23 cellular contexts compared by ENCODE assay signal in genomic region chr18:9997711-9998110, GRCh38.
A peak's percentile ranks its signal among the peaks of the same experiment; 100 is the strongest.
DNase-seq lines count a peak whose midpoint lies in the region; ATAC-seq, FAIRE-seq and TF ChIP-seq lines count a peak whose summit lies in the region.
"Had no signal": no experiment of that assay in that cellular context is flagged by ENCODE, and none has a peak within 500 bp of the region (broad histone marks: within the 10 kb centered on the region; RNA-seq: fewer than 3 reads in every experiment).

No MANE protein-coding gene starts in this region.

- TF ChIP-seq CTCF in K562 (IDR thresholded peaks at IDR 0.05 in 2 of 3, conservative IDR thresholded peaks at IDR 0.05 in 1 of 3; ENCODE audit: insufficient read depth in 2 of 3, low read depth in 1 of 3, low read length in 3 of 3) = no peak

- H3K27me3 ChIP-seq in K562 (ENCODE audit: control insufficient read depth in 2 of 2, insufficient read depth in 2 of 2, low read length in 2 of 2) = peaks cover 12 to 31% of the 10 kb centered on the region in 2 experiments; a peak in 4 of 5 replicates
- H3K27me3 ChIP-seq in mesenchymal stem cell (ENCODE audit: control insufficient read depth in 1 of 2, insufficient read depth in 1 of 2, low read length in 2 of 2) = no peaks in the 10 kb centered on the region
- no peaks in the 10 kb centered on the region for H3K27me3 ChIP-seq in neuronal stem cell (ENCODE audit: control insufficient read depth in 3 of 3, insufficient read depth in 3 of 3, low read depth in 1 of 3, low read length in 3 of 3)
- H3K27me3 ChIP-seq: BE2C; BLaER1 treated with 17β-estradiol and CSF1 and Interleukin-3, amounts not matched to agents 10 nM and 100 nM had no signal

- H2BK120ac ChIP-seq in mesenchymal stem cell (ENCODE audit: low read depth, low read length) (no peak overlapping the region), neuronal stem cell (ENCODE audit: low read depth, low read length) (no peak overlapping the region)

- H3K14ac ChIP-seq in mesenchymal stem cell (ENCODE audit: low read length in 2 of 2) (no peak overlapping the region), neuronal stem cell (ENCODE audit: low read length) (no peak overlapping the region)

- peak overlapping the region; percentile 19 for H4K8ac ChIP-seq in mesenchymal stem cell (ENCODE audit: low read length)
- no peak overlapping the region for H4K8ac ChIP-seq in neuronal stem cell (ENCODE audit: low read depth, low read length)

- H3K4ac ChIP-seq in mesenchymal stem cell (ENCODE audit: low read depth in 1 of 2, low read length in 2 of 2) = no peak overlapping the region
- H3K4ac ChIP-seq in neuronal stem cell (ENCODE audit: low read length) = no peak overlapping the region

- H4K91ac ChIP-seq in mesenchymal stem cell (ENCODE audit: low read length) (peak overlapping the region; percentile 2), neuronal stem cell (ENCODE audit: low read depth, low read length, poor library complexity) (no peak overlapping the region)

- H3K18ac ChIP-seq in mesenchymal stem cell (ENCODE audit: low read depth in 1 of 2, low read length in 2 of 2) = no peak overlapping the region
- no peak overlapping the region for H3K18ac ChIP-seq in neuronal stem cell (ENCODE audit: low read length)

- H3K4me2 ChIP-seq in K562 (ENCODE audit: insufficient read depth, low read length) (no peak overlapping the region), mesenchymal stem cell (ENCODE audit: low read length, poor library complexity, severe bottlenecking) (no peak overlapping the region), neuronal stem cell (ENCODE audit: insufficient read depth, low read length, poor library complexity, severe bottlenecking) (no peak overlapping the region)
- H3K4me2 ChIP-seq: BLaER1 treated with 17β-estradiol and CSF1 and Interleukin-3, amounts not matched to agents 10 nM and 100 nM had no signal

- CTCF ChIA-PET in K562 (lab: Yijun Ruan, JAX; ENCODE audit: low intra/inter-chr PET ratio) = no interaction called here

- POLR2A ChIA-PET in K562 (lab: Yijun Ruan, JAX) = no interaction called here

- H3K4me3 ChIP-seq in K562 = no peak overlapping the region
- H3K4me3 ChIP-seq in mesenchymal stem cell (ENCODE audit: insufficient read depth in 1 of 2, low read depth in 1 of 2, low read length in 2 of 2) = no peak overlapping the region
- no peak overlapping the region for H3K4me3 ChIP-seq in neuronal stem cell (ENCODE audit: low read length in 2 of 2)
- H3K4me3 ChIP-seq: BLaER1 treated with 17β-estradiol and CSF1 and Interleukin-3, amounts not matched to agents 10 nM and 100 nM; GM12878 had no signal

- H3K23ac ChIP-seq in mesenchymal stem cell (ENCODE audit: low read length in 2 of 2) (no peak overlapping the region), neuronal stem cell (ENCODE audit: low read depth, low read length, poor library complexity) (no peak overlapping the region)

- H3K79me1 ChIP-seq in mesenchymal stem cell (replicated peaks; ENCODE audit: low read length, poor library complexity, severe bottlenecking) (no peaks in the 10 kb centered on the region), neuronal stem cell (ENCODE audit: low read depth, low read length) (no peaks in the 10 kb centered on the region)

- H3K36me3 ChIP-seq in K562 (ENCODE audit: control insufficient read depth, insufficient read depth, low read length) = no peaks in the 10 kb centered on the region
- no peaks in the 10 kb centered on the region for H3K36me3 ChIP-seq in mesenchymal stem cell (ENCODE audit: control insufficient read depth in 1 of 2, insufficient read depth in 2 of 2, low read depth in 1 of 2, low read length in 2 of 2)
- no peaks in the 10 kb centered on the region for H3K36me3 ChIP-seq in neuronal stem cell (replicated peaks in 1 of 2; ENCODE audit: control insufficient read depth in 2 of 2, insufficient read depth in 2 of 2, low read length in 2 of 2)
- H3K36me3 ChIP-seq: BE2C had no signal

- intact Hi-C loops in K562 (cut with micrococcal nuclease) = no loop called here

- no peak overlapping the region for H2BK15ac ChIP-seq in mesenchymal stem cell (ENCODE audit: low read depth, poor library complexity, severe bottlenecking)
- H2BK15ac ChIP-seq in neuronal stem cell (ENCODE audit: low read length) = no peak overlapping the region

- H3K9ac ChIP-seq in K562 (ENCODE audit: insufficient read depth in 1 of 2, low read depth in 2 of 2, low read length in 2 of 2) (no peak overlapping the region), mesenchymal stem cell (ENCODE audit: low read length) (no peak overlapping the region), neuronal stem cell (ENCODE audit: low read depth, low read length, poor library complexity) (peak overlapping the region; percentile 64)
- H3K9ac ChIP-seq: BLaER1 treated with 17β-estradiol and CSF1 and Interleukin-3, amounts not matched to agents 10 nM and 100 nM had no signal

- ATAC-seq in K562 = no peak
- ATAC-seq: CD8-positive, alpha-beta T cell; GM12878 had no signal

- DNase-seq in K562 (ENCODE audit: extremely low read depth in 1 of 4, low spot score in 3 of 4) (no peak), mesenchymal stem cell (no peak), neuronal stem cell (ENCODE audit: low spot score) (no peak), SHP77 (lab: John Stamatoyannopoulos, UW) (no peak), HUDEP-2 (lab: John Stamatoyannopoulos, UW; ENCODE audit: unreplicated experiment in 76 of 76) (no peak), HK-2 (ENCODE audit: unreplicated experiment) (no peak)
- DNase-seq: 8988T; ACHN; BE2C; Caco-2; Calu3; CD4-positive, alpha-beta T cell; CD8-positive, alpha-beta T cell; DMS79 treated with DMSO at 0.1 percent for 48 hours; GF-D8 had no signal

- no peaks in the 10 kb centered on the region for H3K9me1 ChIP-seq in K562 (ENCODE audit: control insufficient read depth, insufficient read depth, low read length)

- in situ Hi-C loops in K562 (cut with MboI) = no loop called here

- H3K79me2 ChIP-seq in K562 (ENCODE audit: control insufficient read depth, insufficient read depth, low read length) = no peaks in the 10 kb centered on the region

- no TSS peak for BruUV-seq in K562 (replicated peaks; lab: Mats Ljungman, UMichigan)

- TF ChIP-seq RAD21 in K562 (CRISPR knock-in tag; conservative IDR thresholded peaks at IDR 0.05 in 1 of 2, IDR thresholded peaks at IDR 0.05 in 1 of 2) = no peak

- peak overlapping the region in 1 of 2 experiments; percentile 74 for H2BK12ac ChIP-seq in mesenchymal stem cell (ENCODE audit: low read length in 2 of 2)
- no peak overlapping the region for H2BK12ac ChIP-seq in neuronal stem cell (ENCODE audit: low read length)

- H2AFZ ChIP-seq in K562 (ENCODE audit: low read depth, low read length) (no peak overlapping the region), mesenchymal stem cell (ENCODE audit: low read depth, low read length) (no peak overlapping the region), neuronal stem cell (ENCODE audit: low read length) (no peak overlapping the region)

- no peak for TF ChIP-seq EP300 in K562 (IDR thresholded peaks at IDR 0.05; ENCODE audit: low read length)

- H2AK5ac ChIP-seq in mesenchymal stem cell (ENCODE audit: low read length, severe bottlenecking) = peak overlapping the region; percentile 27
- no peak overlapping the region for H2AK5ac ChIP-seq in neuronal stem cell (ENCODE audit: low read depth, low read length)

- FAIRE-seq in K562 (lab: Jason Lieb, UNC) = no peak
- FAIRE-seq: A204.1, D721Med, G401.6, GM12878, GM12892, GM18507 had no signal

- H3K27ac ChIP-seq in K562 (ENCODE audit: extremely low read depth, low read depth, low read length) = no peak overlapping the region
- no peak overlapping the region for H3K27ac ChIP-seq in mesenchymal stem cell (ENCODE audit: low read length, poor library complexity, severe bottlenecking)
- no peak overlapping the region for H3K27ac ChIP-seq in neuronal stem cell (replicated peaks; ENCODE audit: low read length)
- H3K27ac ChIP-seq: BLaER1 treated with 17β-estradiol and CSF1 and Interleukin-3, amounts not matched to agents 10 nM and 100 nM; C4-2B had no signal

- H3K9me3 ChIP-seq in K562 (replicated peaks; ENCODE audit: control insufficient read depth, insufficient read depth, low read depth, low read length) (no peaks in the 10 kb centered on the region), mesenchymal stem cell (ENCODE audit: control insufficient read depth, low read length) (peaks cover 31% of the 10 kb centered on the region), neuronal stem cell (replicated peaks in 1 of 2; ENCODE audit: control insufficient read depth in 2 of 2, insufficient read depth in 1 of 2, low read depth in 1 of 2, low read length in 2 of 2) (peaks cover 9 to 10% of the 10 kb centered on the region in 2 donors)
- H3K9me3 ChIP-seq: BE2C had no signal

- TF ChIP-seq POLR2A in K562 (conservative IDR thresholded peaks at IDR 0.05) = no peak

- H3K4me1 ChIP-seq in K562 (replicated peaks in 1 of 2; ENCODE audit: control insufficient read depth in 2 of 2, insufficient read depth in 2 of 2, low read length in 2 of 2) (no peaks in the 10 kb centered on the region), mesenchymal stem cell (ENCODE audit: control insufficient read depth, insufficient read depth, low read depth, low read length) (peaks cover 22% of the 10 kb centered on the region), neuronal stem cell (ENCODE audit: control insufficient read depth in 2 of 2, insufficient read depth in 1 of 2, low read depth in 1 of 2, low read length in 2 of 2) (no peaks in the 10 kb centered on the region)
- H3K4me1 ChIP-seq: BE2C, Caco-2 had no signal

- no peaks in the 10 kb centered on the region for H4K20me1 ChIP-seq in K562 (replicated peaks; ENCODE audit: control insufficient read depth, insufficient read depth, low read length)
- H4K20me1 ChIP-seq: BLaER1 treated with 17β-estradiol and CSF1 and Interleukin-3, amounts not matched to agents 10 nM and 100 nM had no signal

- WGBS in K562 (ENCODE audit: insufficient coverage, low coverage, missing lambda C conversion rate) = 0% methylated on average over 1 of the region's 1 CpG
- 86% methylated on average over 1 of the region's 1 CpG for WGBS in mesenchymal stem cell
- WGBS in neuronal stem cell (ENCODE audit: extremely low coverage in 2 of 2, insufficient read length in 2 of 2, insufficient replicate concordance in 1 of 2), 2 donors = no CpG with 5 or more reads among the region's 1 CpG

- no peak overlapping the region for H2BK5ac ChIP-seq in mesenchymal stem cell (ENCODE audit: low read depth, low read length, poor library complexity, severe bottlenecking)
- H2BK5ac ChIP-seq in neuronal stem cell (ENCODE audit: low read length) = no peak overlapping the region

TF ChIP-seq in K562, 482 proteins besides CTCF, POLR2A, EP300 and RAD21 (continues in another document):
- no peak for TF ChIP-seq SNAPC5 (CRISPR knock-in tag; IDR thresholded peaks at IDR 0.05)
- TF ChIP-seq NFIC (IDR thresholded peaks at IDR 0.05) = peak; percentile 62
